20 cellular contexts compared by ENCODE assay signal in the genomic region with DNA sequence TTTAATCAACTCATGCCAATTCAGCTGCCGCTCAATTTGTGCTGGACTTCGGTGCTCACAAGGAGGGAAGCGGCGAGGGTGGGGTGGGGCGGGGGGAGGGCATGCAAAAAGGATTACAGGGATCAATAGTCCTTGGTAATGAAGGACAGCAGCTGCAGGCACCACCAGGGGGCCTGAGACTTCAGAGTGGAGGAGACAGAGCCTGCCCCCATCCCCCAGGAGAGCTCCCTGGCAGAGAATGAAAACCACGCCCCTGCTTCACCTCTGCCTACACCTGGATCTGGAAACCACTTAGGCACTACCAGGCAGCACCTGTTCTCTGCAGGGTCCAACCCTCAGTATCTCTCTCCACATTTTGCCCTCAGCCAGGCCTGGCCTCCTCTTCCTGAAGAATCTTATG.
DNase-seq lines count a peak whose midpoint lies in the region; ATAC-seq and TF ChIP-seq lines count a peak whose summit lies in the region.
"Had no signal": no experiment of that assay in that cellular context is flagged by ENCODE, and none has a peak within 500 bp of the region (broad histone marks: within the 10 kb centered on the region; RNA-seq: fewer than 3 reads in every experiment).

No MANE protein-coding gene starts in this region.

- H3K27ac Mint-ChIP-seq in stimulated activated effector memory CD8-positive, alpha-beta T cell treated with anti-CD3 and anti-CD28 coated beads, Interleukin-12 subunit alpha, Interleukin-12 subunit beta, amount 100 ng/mL, for 72 hours, result no peak overlapping the region
- H3K27ac Mint-ChIP-seq: activated B cell treated with CpG ODN at 0.5 μM for 24 hours; natural killer cell treated with Interleukin-12 subunit alpha and Interleukin-12 subunit beta and Interleukin-15 and Interleukin-18, amount 100 ng/mL, for 72 hours had no signal

- intact Hi-C loops in body of pancreas (cut with DNase I), result no loop called here

- no peak for DNase-seq in GM12864 (ENCODE audit: low read depth)
- peak; percentile 48 to 90 for DNase-seq in NCI-H187 (lab: John Stamatoyannopoulos, UW)
- DNase-seq in NT2/D1 (ENCODE audit: low read depth, low spot score), result peak; percentile 57
- peak; percentile 62 for DNase-seq in iPS-NIHi11 (ENCODE audit: low spot score)
- DNase-seq in body of pancreas, result no peak
- DNase-seq in HCEC 1CT, result no peak
- DNase-seq in stimulated activated effector memory CD8-positive, alpha-beta T cell treated with anti-CD3 and anti-CD28 coated beads, Interleukin-12 subunit alpha, Interleukin-12 subunit beta, amount 100 ng/mL, for 72 hours (ENCODE audit: low spot score in 2 of 2), result no peak
- DNase-seq: activated B cell treated with CpG ODN at 0.5 μM for 24 hours; activated CD8-positive, alpha-beta memory T cell treated with anti-CD3 and anti-CD28 coated beads, Interleukin-2, amount 50 U/mL, for 4 hours; activated naive CD8-positive, alpha-beta T cell treated with anti-CD3 and anti-CD28 coated beads for 36 hours; head of caudate nucleus; left ventricle myocardium superior; MM.1S; stimulated activated naive CD8-positive, alpha-beta T cell treated with anti-CD3 and anti-CD28 coated beads, Interleukin-15, Interleukin-2, amounts not matched to agents 100 U/mL and 50 U/mL, for 24 hours had no signal

- no peak overlapping the region for H3K4me3 Mint-ChIP-seq in stimulated activated effector memory CD8-positive, alpha-beta T cell treated with anti-CD3 and anti-CD28 coated beads, Interleukin-12 subunit alpha, Interleukin-12 subunit beta, amount 100 ng/mL, for 72 hours
- H3K4me3 Mint-ChIP-seq: activated B cell treated with CpG ODN at 0.5 μM for 24 hours; activated naive CD8-positive, alpha-beta T cell treated with anti-CD3 and anti-CD28 coated beads for 36 hours; central memory CD8-positive, alpha-beta T cell; natural killer cell treated with Interleukin-12 subunit alpha and Interleukin-12 subunit beta and Interleukin-15 and Interleukin-18, amount 100 ng/mL, for 72 hours had no signal

- no peak overlapping the region for H3K27ac ChIP-seq in body of pancreas
- H3K27ac ChIP-seq: BLaER1, vagina had no signal

- H3K9ac ChIP-seq in NT2/D1 (ENCODE audit: insufficient read length, low read depth), result no peak overlapping the region
- H3K9ac ChIP-seq: BLaER1 had no signal

- no peak for TF ChIP-seq POLR2A in body of pancreas (IDR thresholded peaks at IDR 0.05)

- H3K4me3 ChIP-seq in GM12864 (ENCODE audit: low read depth, low read length), result no peak overlapping the region
- H3K4me3 ChIP-seq in NT2/D1 (ENCODE audit: insufficient read length, low read depth), result no peak overlapping the region
- H3K4me3 ChIP-seq in body of pancreas, result no peak overlapping the region
- H3K4me3 ChIP-seq: BLaER1, vagina had no signal

- ATAC-seq in body of pancreas, result no peak
- ATAC-seq in stimulated activated effector memory CD8-positive, alpha-beta T cell treated with anti-CD3 and anti-CD28 coated beads, Interleukin-12 subunit alpha, Interleukin-12 subunit beta, amount 100 ng/mL, for 72 hours, result no peak
- ATAC-seq in HG03159 (IDR thresholded peaks at IDR 0.05; ENCODE audit: unreplicated experiment), result no peak
- ATAC-seq: left ventricle myocardium superior; natural killer cell treated with Interleukin-12 subunit alpha and Interleukin-12 subunit beta and Interleukin-15 and Interleukin-18, amount 100 ng/mL, for 72 hours; sciatic nerve; stimulated activated naive CD8-positive, alpha-beta T cell treated with anti-CD3 and anti-CD28 coated beads, Interleukin-15, Interleukin-2, amounts not matched to agents 100 U/mL and 50 U/mL, for 24 hours had no signal

- peak; percentile 28 for TF ChIP-seq CTCF in GM12864 (IDR thresholded peaks at IDR 0.05; ENCODE audit: low read depth, low read length, missing control alignments)
- no peak for TF ChIP-seq CTCF in body of pancreas (IDR thresholded peaks at IDR 0.05)

- H3K36me3 Mint-ChIP-seq in stimulated activated effector memory CD8-positive, alpha-beta T cell treated with anti-CD3 and anti-CD28 coated beads, Interleukin-12 subunit alpha, Interleukin-12 subunit beta, amount 100 ng/mL, for 72 hours, result no peaks in the 10 kb centered on the region
- H3K36me3 Mint-ChIP-seq: activated naive CD8-positive, alpha-beta T cell treated with anti-CD3 and anti-CD28 coated beads for 36 hours; natural killer cell treated with Interleukin-12 subunit alpha and Interleukin-12 subunit beta and Interleukin-15 and Interleukin-18, amount 100 ng/mL, for 72 hours had no signal

- peaks cover 3% of the 10 kb centered on the region for H3K36me3 ChIP-seq in NT2/D1 (ENCODE audit: insufficient read depth, insufficient read length, low read length)
- H3K36me3 ChIP-seq in body of pancreas (replicated peaks in 1 of 2; ENCODE audit: insufficient read depth in 1 of 2, low read depth in 2 of 2), result no peaks in the 10 kb centered on the region
- H3K36me3 ChIP-seq: BLaER1, vagina had no signal

- no peaks in the 10 kb centered on the region for H3K4me1 Mint-ChIP-seq in stimulated activated effector memory CD8-positive, alpha-beta T cell treated with anti-CD3 and anti-CD28 coated beads, Interleukin-12 subunit alpha, Interleukin-12 subunit beta, amount 100 ng/mL, for 72 hours
- H3K4me1 Mint-ChIP-seq: activated B cell treated with CpG ODN at 0.5 μM for 24 hours; activated naive CD8-positive, alpha-beta T cell treated with anti-CD3 and anti-CD28 coated beads for 36 hours; central memory CD8-positive, alpha-beta T cell had no signal

- WGBS in body of pancreas, 2 donors, result 57 to 94% methylated on average over 5 to 6 of the region's 6 CpGs

- peaks cover 13% of the 10 kb centered on the region; the same call in 1 of the 2 replicates for H3K9me3 ChIP-seq in NT2/D1 (ENCODE audit: insufficient read depth, low read length)
- no peaks in the 10 kb centered on the region for H3K9me3 ChIP-seq in body of pancreas
- H3K9me3 ChIP-seq: vagina had no signal

- H3K27me3 ChIP-seq in NT2/D1 (ENCODE audit: insufficient read depth, insufficient read length) (no peaks in the 10 kb centered on the region), body of pancreas (no peaks in the 10 kb centered on the region)
- H3K27me3 ChIP-seq: BLaER1, vagina had no signal

- H3K4me1 ChIP-seq in NT2/D1 (ENCODE audit: insufficient read depth, insufficient read length) (peaks cover 7% of the 10 kb centered on the region), body of pancreas (no peaks in the 10 kb centered on the region)
- H3K4me1 ChIP-seq: vagina had no signal

- H3K9me3 Mint-ChIP-seq in stimulated activated effector memory CD8-positive, alpha-beta T cell treated with anti-CD3 and anti-CD28 coated beads, Interleukin-12 subunit alpha, Interleukin-12 subunit beta, amount 100 ng/mL, for 72 hours, result no peaks in the 10 kb centered on the region
- H3K9me3 Mint-ChIP-seq: activated B cell treated with CpG ODN at 0.5 μM for 24 hours; central memory CD8-positive, alpha-beta T cell had no signal

Comparison
In these comparisons a context has a peak if more than half of its experiments do, and no peak if none do; other contexts are left out.
1. DNase-seq: peak in NCI-H187 (2 of 2), NT2/D1 (single experiment) and iPS-NIHi11 (single experiment); none in GM12864 (single experiment), body of pancreas (0 of 4), HCEC 1CT (single experiment) and stimulated activated effector memory CD8-positive, alpha-beta T cell treated with anti-CD3 and anti-CD28 coated beads, Interleukin-12 subunit alpha, Interleukin-12 subunit beta, amount 100 ng/mL, for 72 hours (0 of 2).